1 cellular context compared by ENCODE assay signal in genomic region chr4:54658321-54659093, GRCh38.
TF ChIP-seq lines count a peak whose summit lies in the region.

No MANE protein-coding gene starts in this region.

TF ChIP-seq in K562, 482 proteins besides CTCF, POLR2A, EP300 and RAD21 (continued from another document):
- TF ChIP-seq MGA (IDR thresholded peaks at IDR 0.05) (peak; percentile 78; the same call in 1 of the 2 replicates), TOE1 (IDR thresholded peaks at IDR 0.05; ENCODE audit: borderline replicate concordance) (0 out of 2 replicates have a peak, but pooled peaks have one; percentile 12), TOE1 (CRISPR knock-in tag; IDR thresholded peaks at IDR 0.05; ENCODE audit: borderline replicate concordance, low read depth) (no peak), ETV6 (IDR thresholded peaks at IDR 0.05; ENCODE audit: borderline replicate concordance in 1 of 2, low read depth in 2 of 2, low read length in 1 of 2) (no peak), ETV6 (CRISPR knock-in tag; IDR thresholded peaks at IDR 0.05; ENCODE audit: borderline replicate concordance) (0 out of 2 replicates have a peak, but pooled peaks have one; percentile 53), UBTF (IDR thresholded peaks at IDR 0.05; ENCODE audit: borderline replicate concordance in 1 of 2, low read depth in 2 of 2, low read length in 2 of 2) (peak; percentile 94 to 97; a peak in 3 of 4 replicates), IRF9 (tag; IDR thresholded peaks at IDR 0.05) (no peak), RBFOX2 (IDR thresholded peaks at IDR 0.05; ENCODE audit: low read depth, low read length) (peak; percentile 61), ZBTB33 (CRISPR knock-in tag; IDR thresholded peaks at IDR 0.05) (no peak; the same call in 1 of the 2 replicates), ARID4B (CRISPR knock-in tag; IDR thresholded peaks at IDR 0.05) (peak; percentile 51; the same call in 1 of the 2 replicates), MTA3 (IDR thresholded peaks at IDR 0.05; ENCODE audit: borderline replicate concordance) (peak; percentile 24; the same call in 1 of the 2 replicates), XRCC3 (IDR thresholded peaks at IDR 0.05) (no peak), ZNF3 (CRISPR knock-in tag; IDR thresholded peaks at IDR 0.05) (no peak), CBX3 (IDR thresholded peaks at IDR 0.05; ENCODE audit: borderline replicate concordance in 1 of 2, low read length in 2 of 2) (no peak), E2F3 (CRISPR knock-in tag; IDR thresholded peaks at IDR 0.05) (no peak), NR3C1 (CRISPR knock-in tag; IDR thresholded peaks at IDR 0.05) (peak; percentile 74; the same call in 1 of the 2 replicates), CBX8 (IDR thresholded peaks at IDR 0.05; ENCODE audit: borderline replicate concordance, extremely low read depth, low read depth, low read length, poor library complexity, severe bottlenecking) (peak; percentile 21), HNRNPLL (IDR thresholded peaks at IDR 0.05; ENCODE audit: low read depth, low read length, poor library complexity, severe bottlenecking) (no peak), MAX (CRISPR knock-in tag; IDR thresholded peaks at IDR 0.05) (peak; percentile 82), ZNF146 (CRISPR knock-in tag; IDR thresholded peaks at IDR 0.05; ENCODE audit: unreplicated experiment) (no peak), PHF21A (IDR thresholded peaks at IDR 0.05; ENCODE audit: borderline replicate concordance, low read depth) (0 out of 2 replicates have a peak, but pooled peaks have one; percentile 34), PPARD (CRISPR knock-in tag; IDR thresholded peaks at IDR 0.05) (no peak)
